1 cellular context compared by ENCODE assay signal in genomic region chr6:45625191-45625664, GRCh38.
TF ChIP-seq lines count a peak whose summit lies in the region.

No MANE protein-coding gene starts in this region.

TF ChIP-seq in HCT116, 20 proteins besides CTCF, POLR2A, EP300 and RAD21 (continued from another document):
- TF ChIP-seq REST (IDR thresholded peaks at IDR 0.05; ENCODE audit: low read depth) = no peak
- no peak for TF ChIP-seq ELF1 (IDR thresholded peaks at IDR 0.05; ENCODE audit: borderline replicate concordance, low read depth)
- no peak for TF ChIP-seq JUND (IDR thresholded peaks at IDR 0.05)
TF ChIP-seq in HCT116: peak in this region for 0.
